Comparison of ENCODE assay signal across 1 cellular context in the genomic region with DNA sequence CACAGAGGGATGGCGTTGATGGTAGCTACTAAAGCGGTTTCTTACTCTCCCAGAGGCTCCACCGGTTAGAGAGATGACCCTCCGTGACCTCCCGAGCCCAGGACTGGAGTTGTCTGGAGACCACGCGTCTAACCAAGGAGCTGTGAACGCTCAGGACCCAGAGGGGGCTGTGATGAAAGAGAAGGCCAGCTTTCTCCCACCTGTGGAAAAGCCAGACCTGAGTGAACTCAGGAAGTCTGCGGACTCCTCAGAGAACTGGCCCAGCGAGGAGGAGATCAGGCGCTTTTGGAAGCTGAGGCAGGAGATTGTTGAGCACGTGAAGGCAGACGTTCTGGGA.
TF ChIP-seq lines count a peak whose summit lies in the region.

No MANE protein-coding gene starts in this region.

TF ChIP-seq in WTC11, 78 proteins besides CTCF, POLR2A, EP300 and RAD21:
- TF ChIP-seq, protein P1, sequence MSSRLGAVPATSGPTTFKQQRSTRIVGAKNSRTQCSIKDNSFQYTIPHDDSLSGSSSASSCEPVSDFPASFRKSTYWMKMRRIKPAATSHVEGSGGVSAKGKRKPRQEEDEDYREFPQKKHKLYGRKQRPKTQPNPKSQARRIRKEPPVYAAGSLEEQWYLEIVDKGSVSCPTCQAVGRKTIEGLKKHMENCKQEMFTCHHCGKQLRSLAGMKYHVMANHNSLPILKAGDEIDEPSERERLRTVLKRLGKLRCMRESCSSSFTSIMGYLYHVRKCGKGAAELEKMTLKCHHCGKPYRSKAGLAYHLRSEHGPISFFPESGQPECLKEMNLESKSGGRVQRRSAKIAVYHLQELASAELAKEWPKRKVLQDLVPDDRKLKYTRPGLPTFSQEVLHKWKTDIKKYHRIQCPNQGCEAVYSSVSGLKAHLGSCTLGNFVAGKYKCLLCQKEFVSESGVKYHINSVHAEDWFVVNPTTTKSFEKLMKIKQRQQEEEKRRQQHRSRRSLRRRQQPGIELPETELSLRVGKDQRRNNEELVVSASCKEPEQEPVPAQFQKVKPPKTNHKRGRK (CRISPR knock-in tag; IDR thresholded peaks at IDR 0.05; ENCODE audit: borderline replicate concordance) = no peak
- TF ChIP-seq CBFB (CRISPR knock-in tag; IDR thresholded peaks at IDR 0.05; ENCODE audit: low read depth) (no peak), PRRX2 (CRISPR knock-in tag; IDR thresholded peaks at IDR 0.05) (no peak), NFATC4 (CRISPR knock-in tag; IDR thresholded peaks at IDR 0.05) (no peak), ZNF138 (CRISPR knock-in tag; conservative IDR thresholded peaks at IDR 0.05) (no peak)
- TF ChIP-seq, protein P2, sequence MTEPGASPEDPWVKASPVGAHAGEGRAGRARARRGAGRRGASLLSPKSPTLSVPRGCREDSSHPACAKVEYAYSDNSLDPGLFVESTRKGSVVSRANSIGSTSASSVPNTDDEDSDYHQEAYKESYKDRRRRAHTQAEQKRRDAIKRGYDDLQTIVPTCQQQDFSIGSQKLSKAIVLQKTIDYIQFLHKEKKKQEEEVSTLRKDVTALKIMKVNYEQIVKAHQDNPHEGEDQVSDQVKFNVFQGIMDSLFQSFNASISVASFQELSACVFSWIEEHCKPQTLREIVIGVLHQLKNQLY (CRISPR knock-in tag; IDR thresholded peaks at IDR 0.05) = no peak
- TF ChIP-seq, protein P3, sequence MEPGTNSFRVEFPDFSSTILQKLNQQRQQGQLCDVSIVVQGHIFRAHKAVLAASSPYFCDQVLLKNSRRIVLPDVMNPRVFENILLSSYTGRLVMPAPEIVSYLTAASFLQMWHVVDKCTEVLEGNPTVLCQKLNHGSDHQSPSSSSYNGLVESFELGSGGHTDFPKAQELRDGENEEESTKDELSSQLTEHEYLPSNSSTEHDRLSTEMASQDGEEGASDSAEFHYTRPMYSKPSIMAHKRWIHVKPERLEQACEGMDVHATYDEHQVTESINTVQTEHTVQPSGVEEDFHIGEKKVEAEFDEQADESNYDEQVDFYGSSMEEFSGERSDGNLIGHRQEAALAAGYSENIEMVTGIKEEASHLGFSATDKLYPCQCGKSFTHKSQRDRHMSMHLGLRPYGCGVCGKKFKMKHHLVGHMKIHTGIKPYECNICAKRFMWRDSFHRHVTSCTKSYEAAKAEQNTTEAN (CRISPR knock-in tag; IDR thresholded peaks at IDR 0.05) = no peak
- TF ChIP-seq, protein P4, sequence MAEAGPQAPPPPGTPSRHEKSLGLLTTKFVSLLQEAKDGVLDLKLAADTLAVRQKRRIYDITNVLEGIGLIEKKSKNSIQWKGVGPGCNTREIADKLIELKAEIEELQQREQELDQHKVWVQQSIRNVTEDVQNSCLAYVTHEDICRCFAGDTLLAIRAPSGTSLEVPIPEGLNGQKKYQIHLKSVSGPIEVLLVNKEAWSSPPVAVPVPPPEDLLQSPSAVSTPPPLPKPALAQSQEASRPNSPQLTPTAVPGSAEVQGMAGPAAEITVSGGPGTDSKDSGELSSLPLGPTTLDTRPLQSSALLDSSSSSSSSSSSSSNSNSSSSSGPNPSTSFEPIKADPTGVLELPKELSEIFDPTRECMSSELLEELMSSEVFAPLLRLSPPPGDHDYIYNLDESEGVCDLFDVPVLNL (CRISPR knock-in tag; IDR thresholded peaks at IDR 0.05; ENCODE audit: borderline replicate concordance, low read depth) = no peak
- TF ChIP-seq, protein P5, sequence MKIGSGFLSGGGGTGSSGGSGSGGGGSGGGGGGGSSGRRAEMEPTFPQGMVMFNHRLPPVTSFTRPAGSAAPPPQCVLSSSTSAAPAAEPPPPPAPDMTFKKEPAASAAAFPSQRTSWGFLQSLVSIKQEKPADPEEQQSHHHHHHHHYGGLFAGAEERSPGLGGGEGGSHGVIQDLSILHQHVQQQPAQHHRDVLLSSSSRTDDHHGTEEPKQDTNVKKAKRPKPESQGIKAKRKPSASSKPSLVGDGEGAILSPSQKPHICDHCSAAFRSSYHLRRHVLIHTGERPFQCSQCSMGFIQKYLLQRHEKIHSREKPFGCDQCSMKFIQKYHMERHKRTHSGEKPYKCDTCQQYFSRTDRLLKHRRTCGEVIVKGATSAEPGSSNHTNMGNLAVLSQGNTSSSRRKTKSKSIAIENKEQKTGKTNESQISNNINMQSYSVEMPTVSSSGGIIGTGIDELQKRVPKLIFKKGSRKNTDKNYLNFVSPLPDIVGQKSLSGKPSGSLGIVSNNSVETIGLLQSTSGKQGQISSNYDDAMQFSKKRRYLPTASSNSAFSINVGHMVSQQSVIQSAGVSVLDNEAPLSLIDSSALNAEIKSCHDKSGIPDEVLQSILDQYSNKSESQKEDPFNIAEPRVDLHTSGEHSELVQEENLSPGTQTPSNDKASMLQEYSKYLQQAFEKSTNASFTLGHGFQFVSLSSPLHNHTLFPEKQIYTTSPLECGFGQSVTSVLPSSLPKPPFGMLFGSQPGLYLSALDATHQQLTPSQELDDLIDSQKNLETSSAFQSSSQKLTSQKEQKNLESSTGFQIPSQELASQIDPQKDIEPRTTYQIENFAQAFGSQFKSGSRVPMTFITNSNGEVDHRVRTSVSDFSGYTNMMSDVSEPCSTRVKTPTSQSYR (CRISPR knock-in tag; IDR thresholded peaks at IDR 0.05) = no peak
